Comparison of ENCODE assay signal across 8 cellular contexts in genomic region chr5:75717082-75717922, GRCh38. TPM values are rescaled to one million over a fixed set of nuclear protein-coding genes. Genes with fewer than 3 reads are reported as not detected.
A peak's percentile ranks its signal among the peaks of the same experiment; 100 is the strongest.
DNase-seq lines count a peak whose midpoint lies in the region; TF ChIP-seq lines count a peak whose summit lies in the region.

A gene with protein sequence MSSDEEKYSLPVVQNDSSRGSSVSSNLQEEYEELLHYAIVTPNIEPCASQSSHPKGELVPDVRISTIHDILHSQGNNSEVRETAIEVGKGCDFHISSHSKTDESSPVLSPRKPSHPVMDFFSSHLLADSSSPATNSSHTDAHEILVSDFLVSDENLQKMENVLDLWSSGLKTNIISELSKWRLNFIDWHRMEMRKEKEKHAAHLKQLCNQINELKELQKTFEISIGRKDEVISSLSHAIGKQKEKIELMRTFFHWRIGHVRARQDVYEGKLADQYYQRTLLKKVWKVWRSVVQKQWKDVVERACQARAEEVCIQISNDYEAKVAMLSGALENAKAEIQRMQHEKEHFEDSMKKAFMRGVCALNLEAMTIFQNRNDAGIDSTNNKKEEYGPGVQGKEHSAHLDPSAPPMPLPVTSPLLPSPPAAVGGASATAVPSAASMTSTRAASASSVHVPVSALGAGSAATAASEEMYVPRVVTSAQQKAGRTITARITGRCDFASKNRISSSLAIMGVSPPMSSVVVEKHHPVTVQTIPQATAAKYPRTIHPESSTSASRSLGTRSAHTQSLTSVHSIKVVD (minus strand): TSS chr5:75717437. CDS start chr5:75712937, 4,500 bp downstream.

- H3K27ac Mint-ChIP-seq in activated naive CD4-positive, alpha-beta T cell treated with anti-CD3 and anti-CD28 coated beads for 36 hours, result peak within 1 kb of the TSS; percentile 99

- H3K36me3 Mint-ChIP-seq in activated naive CD4-positive, alpha-beta T cell treated with anti-CD3 and anti-CD28 coated beads for 36 hours (ENCODE audit: low read depth), result peaks cover 18% of the 10 kb centered on the region

- peak within 1 kb of the TSS; percentile 78 to 92 (median 82) for H3K9ac ChIP-seq in subcutaneous abdominal adipose tissue (ENCODE audit: low read length in 5 of 5)

- intact Hi-C loops in activated naive CD4-positive, alpha-beta T cell treated with anti-CD3 and anti-CD28 coated beads for 36 hours (cut with micrococcal nuclease), result loop anchor here (1.0 to 10.0 kb wide), 13 partner anchors 48 to 1313 kb away; partner anchors contain the start of genes AGGF1, ANKRD31, CERT1 and GCNT4

- peak within 1 kb of the TSS; percentile 88 for H3K27ac ChIP-seq in subcutaneous abdominal adipose tissue (ENCODE audit: low read depth, low read length)

- CTCF ChIA-PET in activated naive CD4-positive, alpha-beta T cell treated with anti-CD3 and anti-CD28 coated beads for 36 hours (lab: Charles Lee), result interaction anchor here (1.2 kb wide), 1 partner anchor 480 kb away, joined by 3 read pairs; no protein-coding TSS in a partner anchor

- DNase-seq in GM03348 (ENCODE audit: low spot score), result peak; percentile 98
- DNase-seq in HFF-Myc (ENCODE audit: extremely low read depth, low read depth), result peak; percentile 87
- DNase-seq in NAMALWA (ENCODE audit: low spot score), result peak; percentile 98
- peak; percentile 98 for DNase-seq in SK-N-DZ (ENCODE audit: low spot score)
- peak; percentile 98 for DNase-seq in activated naive CD4-positive, alpha-beta T cell treated with anti-CD3 and anti-CD28 coated beads for 36 hours
- DNase-seq in foreskin melanocyte, result peak; percentile 94

- H3K36me3 ChIP-seq in neuron (ENCODE audit: insufficient read depth, low read length) (no peaks in the 10 kb centered on the region), subcutaneous abdominal adipose tissue (ENCODE audit: control insufficient read depth in 5 of 5, insufficient read depth in 5 of 5, low read length in 5 of 5) (peaks cover 0 to 5% (median 1%) of the 10 kb centered on the region in 5 donors)

- H2AFZ ChIP-seq in neuron (ENCODE audit: low read depth, low read length), result peak within 1 kb of the TSS; percentile 59

- H3K4me1 ChIP-seq in neuron (ENCODE audit: insufficient read depth, low read length) (peaks cover 8% of the 10 kb centered on the region), subcutaneous abdominal adipose tissue (ENCODE audit: control insufficient read depth in 5 of 5, insufficient read depth in 5 of 5, low read length in 5 of 5) (peaks cover 1 to 13% (median 8%) of the 10 kb centered on the region in 5 donors)

- peak within 1 kb of the TSS; percentile 77 for H3K4me3 ChIP-seq in HFF-Myc (replicated peaks; ENCODE audit: low read depth, low read length)
- peak within 1 kb of the TSS; percentile 65 for H3K4me3 ChIP-seq in neuron (ENCODE audit: low read length)
- peak within 1 kb of the TSS; percentile 91 to 99 (median 97) for H3K4me3 ChIP-seq in subcutaneous abdominal adipose tissue (ENCODE audit: low read depth in 1 of 5, low read length in 5 of 5)

- H3K27me3 Mint-ChIP-seq in activated naive CD4-positive, alpha-beta T cell treated with anti-CD3 and anti-CD28 coated beads for 36 hours (ENCODE audit: low read depth), result no peaks in the 10 kb centered on the region

- H3K9me3 Mint-ChIP-seq in activated naive CD4-positive, alpha-beta T cell treated with anti-CD3 and anti-CD28 coated beads for 36 hours, result no peaks in the 10 kb centered on the region

- peaks cover 30% of the 10 kb centered on the region for H3K4me1 Mint-ChIP-seq in activated naive CD4-positive, alpha-beta T cell treated with anti-CD3 and anti-CD28 coated beads for 36 hours (ENCODE audit: low read depth)

- H3K4me3 Mint-ChIP-seq in activated naive CD4-positive, alpha-beta T cell treated with anti-CD3 and anti-CD28 coated beads for 36 hours, result peak within 1 kb of the TSS; percentile 99

- no peaks in the 10 kb centered on the region for H3K27me3 ChIP-seq in neuron (ENCODE audit: insufficient read depth, low read length)
- no peaks in the 10 kb centered on the region for H3K27me3 ChIP-seq in subcutaneous abdominal adipose tissue (ENCODE audit: control insufficient read depth in 5 of 5, insufficient read depth in 4 of 5, low read length in 5 of 5)

- no peak for TF ChIP-seq CTCF in HFF-Myc (IDR thresholded peaks at IDR 0.05; ENCODE audit: low read depth, low read length, missing control alignments)

- H3K9me3 ChIP-seq in neuron (ENCODE audit: low read length), result no peaks in the 10 kb centered on the region
- H3K9me3 ChIP-seq in subcutaneous abdominal adipose tissue (ENCODE audit: control insufficient read depth in 5 of 5, low read length in 5 of 5), result no peaks in the 10 kb centered on the region

RNA-seq across cellular contexts. Expression of the gene that starts here (rescaled TPM):
- polyA plus RNA-seq in SK-N-DZ (2014; cell fraction: cytosol; rRNA removed), result 52.5 and 75.8 TPM in 2 replicates
- polyA plus RNA-seq in SK-N-DZ (2014; cell fraction: nucleus; rRNA removed), result 58.8 and 82.5 TPM in 2 replicates
- 10 to 100 TPM; 17.5 to 17.7 TPM for total RNA-seq in activated naive CD4-positive, alpha-beta T cell treated with anti-CD3 and anti-CD28 coated beads for 36 hours

Comparison
In these comparisons a context has a peak if more than half of its experiments do, and no peak if none do; other contexts are left out.
1. Peak in every context shown above with its lines: DNase-seq, H3K4me3 ChIP-seq and H3K27ac ChIP-seq.